Comparison of ENCODE assay signal across 8 cellular contexts in the genomic region with DNA sequence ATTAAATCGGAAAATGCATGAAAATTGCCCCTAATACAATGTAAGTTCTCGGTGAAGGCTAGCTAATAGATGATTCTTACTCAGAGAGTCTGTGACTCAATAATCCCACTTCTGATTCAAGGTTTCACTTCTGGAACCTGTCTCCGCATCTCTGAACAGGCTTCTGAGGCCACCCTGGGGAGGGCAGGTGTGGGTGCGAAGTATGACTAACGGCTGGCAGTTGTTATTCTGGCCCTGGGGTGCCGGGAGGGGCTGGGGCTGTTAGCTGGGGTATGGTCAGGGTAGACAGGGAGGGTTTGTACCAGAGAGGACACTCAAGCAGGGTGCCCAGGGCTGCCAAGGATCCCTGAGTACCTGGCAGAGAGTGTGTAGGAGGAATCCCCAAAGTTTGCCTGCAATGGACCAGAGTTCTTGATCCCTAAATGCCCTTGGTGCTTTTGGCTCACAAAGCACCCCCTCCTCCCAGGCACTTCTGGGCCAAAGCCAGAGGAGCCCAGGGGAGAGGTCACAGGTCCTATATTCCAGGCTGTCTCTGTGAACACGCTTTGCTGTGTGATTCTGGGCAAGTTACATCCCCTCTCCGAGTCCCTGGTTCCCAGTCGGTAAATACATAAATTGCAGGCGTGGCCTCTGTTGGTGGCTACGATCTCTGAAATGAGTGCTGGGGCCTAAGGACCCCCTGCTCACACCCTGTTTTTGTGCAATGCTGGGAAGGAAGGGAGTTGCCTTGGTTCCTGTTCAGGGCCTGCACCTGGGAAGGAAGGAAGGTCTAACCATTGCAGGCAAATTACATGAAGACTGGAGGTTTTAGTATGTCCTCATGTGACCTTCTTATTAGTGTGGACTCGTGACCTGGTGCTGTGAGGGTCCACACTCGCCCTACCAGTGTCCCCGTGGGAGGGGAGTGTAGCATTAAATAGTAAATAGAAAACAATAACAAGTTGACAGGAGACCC. TPM values are rescaled to one million over a fixed set of nuclear protein-coding genes. Genes with fewer than 3 reads are reported as not detected.
A peak's percentile ranks its signal among the peaks of the same experiment; 100 is the strongest.
DNase-seq lines count a peak whose midpoint lies in the region; ATAC-seq and TF ChIP-seq lines count a peak whose summit lies in the region.

No MANE protein-coding gene starts in this region.

- H3K4me3 Mint-ChIP-seq in CD8-positive, alpha-beta T cell: peak overlapping the region; percentile 84
- peak overlapping the region; percentile 68 for H3K4me3 Mint-ChIP-seq in activated T-helper 1 cell treated with anti-CD3 and anti-CD28 coated beads, Interleukin-12 subunit alpha, Interleukin-12 subunit beta, Interleukin-2, Interleukin-4 antibody, amounts not matched to agents 30 ng/mL and 10 ng/mL and 1 ng/mL, durations not matched to agents 14 hours and 24 hours and 36 hours

- H3K36me3 ChIP-seq in CD8-positive, alpha-beta T cell (ENCODE audit: insufficient read depth, low read length): peaks cover 62% of the 10 kb centered on the region
- no peaks in the 10 kb centered on the region for H3K36me3 ChIP-seq in WERI-Rb-1

- H3K9me3 ChIP-seq in CD8-positive, alpha-beta T cell (ENCODE audit: low read length): no peaks in the 10 kb centered on the region
- no peaks in the 10 kb centered on the region for H3K9me3 ChIP-seq in WERI-Rb-1 (ENCODE audit: severe bottlenecking)

- no peak for TF ChIP-seq CTCF in CD8-positive, alpha-beta T cell (IDR thresholded peaks at IDR 0.05)
- no peak for TF ChIP-seq CTCF in retinal pigment epithelial cell (conservative IDR thresholded peaks at IDR 0.05; ENCODE audit: low read depth, low read length)
- TF ChIP-seq CTCF in WERI-Rb-1 (IDR thresholded peaks at IDR 0.05; ENCODE audit: low read depth, low read length): no peak

- H3K27ac ChIP-seq in CD8-positive, alpha-beta T cell (ENCODE audit: low read depth, low read length): peak overlapping the region; percentile 53
- H3K27ac ChIP-seq in WERI-Rb-1: no peak overlapping the region

- CTCF ChIA-PET in CD8-positive, alpha-beta T cell (lab: Charles Lee): interaction anchor here (0.8 to 8.1 kb wide), 10 partner anchors 10 to 77 kb away, joined by 3 to 96 read pairs (median 4); partner anchors contain the start of gene NLRC5

- H3K4me1 Mint-ChIP-seq in CD8-positive, alpha-beta T cell (ENCODE audit: low read depth): peaks cover 74% of the 10 kb centered on the region
- peaks cover 60% of the 10 kb centered on the region for H3K4me1 Mint-ChIP-seq in activated T-helper 1 cell treated with anti-CD3 and anti-CD28 coated beads, Interleukin-12 subunit alpha, Interleukin-12 subunit beta, Interleukin-2, Interleukin-4 antibody, amounts not matched to agents 30 ng/mL and 10 ng/mL and 1 ng/mL, durations not matched to agents 14 hours and 24 hours and 36 hours (ENCODE audit: low read depth)

- H3K27me3 ChIP-seq in CD8-positive, alpha-beta T cell (ENCODE audit: insufficient read depth, low read length): no peaks in the 10 kb centered on the region
- no peaks in the 10 kb centered on the region for H3K27me3 ChIP-seq in WERI-Rb-1 (ENCODE audit: insufficient read depth, low read depth, severe bottlenecking)

- H3K27ac Mint-ChIP-seq in CD8-positive, alpha-beta T cell: peak overlapping the region; percentile 99
- H3K27ac Mint-ChIP-seq in activated T-helper 1 cell treated with anti-CD3 and anti-CD28 coated beads, Interleukin-12 subunit alpha, Interleukin-12 subunit beta, Interleukin-2, Interleukin-4 antibody, amounts not matched to agents 30 ng/mL and 10 ng/mL and 1 ng/mL, durations not matched to agents 14 hours and 24 hours and 36 hours: peak overlapping the region; percentile 98

- no peaks in the 10 kb centered on the region for H3K9me3 Mint-ChIP-seq in CD8-positive, alpha-beta T cell
- H3K9me3 Mint-ChIP-seq in activated T-helper 1 cell treated with anti-CD3 and anti-CD28 coated beads, Interleukin-12 subunit alpha, Interleukin-12 subunit beta, Interleukin-2, Interleukin-4 antibody, amounts not matched to agents 30 ng/mL and 10 ng/mL and 1 ng/mL, durations not matched to agents 14 hours and 24 hours and 36 hours: no peaks in the 10 kb centered on the region

- H3K4me3 ChIP-seq in CD8-positive, alpha-beta T cell (ENCODE audit: low read depth, low read length): peak overlapping the region; percentile 54
- H3K4me3 ChIP-seq in retinal pigment epithelial cell (ENCODE audit: low read length) (no peak overlapping the region), WERI-Rb-1 (ENCODE audit: low read depth, low read length) (no peak overlapping the region)

- POLR2A ChIA-PET in CD8-positive, alpha-beta T cell (lab: Charles Lee): interaction anchor here (0.9 to 7.8 kb wide), 13 partner anchors 12 to 79 kb away, joined by 3 to 86 read pairs (median 5); partner anchors contain the start of gene NLRC5

- H3K36me3 Mint-ChIP-seq in CD8-positive, alpha-beta T cell: peaks cover 85% of the 10 kb centered on the region
- H3K36me3 Mint-ChIP-seq in activated T-helper 1 cell treated with anti-CD3 and anti-CD28 coated beads, Interleukin-12 subunit alpha, Interleukin-12 subunit beta, Interleukin-2, Interleukin-4 antibody, amounts not matched to agents 30 ng/mL and 10 ng/mL and 1 ng/mL, durations not matched to agents 14 hours and 24 hours and 36 hours (ENCODE audit: low read depth): peaks cover 59% of the 10 kb centered on the region

- DNase-seq in CD8-positive, alpha-beta T cell: peak in 6 of 7 experiments; percentile 66 to 84 (median 76)
- DNase-seq in MV-4-11 (lab: John Stamatoyannopoulos, UW) (peak; percentile 80), retinal pigment epithelial cell (ENCODE audit: low read depth) (peak; percentile 13), NCI-H748 (lab: John Stamatoyannopoulos, UW; ENCODE audit: unreplicated experiment) (no peak), HCEC 1CT (no peak), WERI-Rb-1 (no peak)
- DNase-seq in activated T-helper 1 cell treated with anti-CD3 and anti-CD28 coated beads, Interleukin-12 subunit alpha, Interleukin-12 subunit beta, Interleukin-2, Interleukin-4 antibody, amounts not matched to agents 30 ng/mL and 10 ng/mL and 1 ng/mL, durations not matched to agents 14 hours and 24 hours and 36 hours (ENCODE audit: low spot score): peak; percentile 66

- no peaks in the 10 kb centered on the region for H3K27me3 Mint-ChIP-seq in CD8-positive, alpha-beta T cell (ENCODE audit: low read depth)
- no peaks in the 10 kb centered on the region for H3K27me3 Mint-ChIP-seq in activated T-helper 1 cell treated with anti-CD3 and anti-CD28 coated beads, Interleukin-12 subunit alpha, Interleukin-12 subunit beta, Interleukin-2, Interleukin-4 antibody, amounts not matched to agents 30 ng/mL and 10 ng/mL and 1 ng/mL, durations not matched to agents 14 hours and 24 hours and 36 hours (ENCODE audit: insufficient read depth)

- intact Hi-C loops in CD8-positive, alpha-beta T cell (cut with DNase I, micrococcal nuclease): loop anchor here in 1 of 2 experiments (5.0 to 10.0 kb wide), 2 partner anchors 40 to 178 kb away; partner anchors contain the start of gene SLC12A3
- intact Hi-C loops in activated T-helper 1 cell treated with anti-CD3 and anti-CD28 coated beads, Interleukin-12 subunit alpha, Interleukin-12 subunit beta, Interleukin-2, Interleukin-4 antibody, amounts not matched to agents 30 ng/mL and 10 ng/mL and 1 ng/mL, durations not matched to agents 14 hours and 24 hours and 36 hours (cut with micrococcal nuclease): loop anchor here (1.0 to 10.0 kb wide), 7 partner anchors 28 to 428 kb away; partner anchors contain the start of genes NUP93 and SLC12A3

- peaks cover 85% of the 10 kb centered on the region for H3K4me1 ChIP-seq in CD8-positive, alpha-beta T cell (ENCODE audit: insufficient read depth, low read length)

- ATAC-seq in CD8-positive, alpha-beta T cell: peak; percentile 49
- peak; percentile 55 for ATAC-seq in GM21619 (IDR thresholded peaks at IDR 0.05; ENCODE audit: unreplicated experiment)

RNA-seq across cellular contexts. Expression of gene CPNE2, which starts 49.9 kb away (rescaled TPM):
- 1 to 10 TPM; 5.7 to 6.8 TPM for total RNA-seq in CD8-positive, alpha-beta T cell
- total RNA-seq in activated T-helper 1 cell treated with anti-CD3 and anti-CD28 coated beads, Interleukin-12 subunit alpha, Interleukin-12 subunit beta, Interleukin-2, Interleukin-4 antibody, amounts not matched to agents 30 ng/mL and 10 ng/mL and 1 ng/mL, durations not matched to agents 14 hours and 24 hours and 36 hours: 3.7 and 4.6 TPM in 2 replicates

RNA-seq across cellular contexts. Expression of gene NLRC5, which starts 53.1 kb away (rescaled TPM):
- total RNA-seq in CD8-positive, alpha-beta T cell: 100 to 1,000 TPM; 670 to 690 TPM
- total RNA-seq in activated T-helper 1 cell treated with anti-CD3 and anti-CD28 coated beads, Interleukin-12 subunit alpha, Interleukin-12 subunit beta, Interleukin-2, Interleukin-4 antibody, amounts not matched to agents 30 ng/mL and 10 ng/mL and 1 ng/mL, durations not matched to agents 14 hours and 24 hours and 36 hours: 164 and 175 TPM in 2 replicates

Comparison
In these comparisons a context has a peak if more than half of its experiments do, and no peak if none do; other contexts are left out.
1. DNase-seq: peak in CD8-positive, alpha-beta T cell (6 of 7), MV-4-11 (single experiment), activated T-helper 1 cell treated with anti-CD3 and anti-CD28 coated beads, Interleukin-12 subunit alpha, Interleukin-12 subunit beta, Interleukin-2, Interleukin-4 antibody, amounts not matched to agents 30 ng/mL and 10 ng/mL and 1 ng/mL, durations not matched to agents 14 hours and 24 hours and 36 hours (single experiment) and retinal pigment epithelial cell (single experiment); none in NCI-H748 (single experiment), HCEC 1CT (single experiment) and WERI-Rb-1 (single experiment).